ENCODE assay signal across 9 cellular contexts in genomic region chr7:2521952-2522591, GRCh38. TPM values are rescaled to one million over a fixed set of nuclear protein-coding genes. Genes with fewer than 3 reads are reported as not detected.
DNase-seq lines count a peak whose midpoint lies in the region; TF ChIP-seq lines count a peak whose summit lies in the region.
"Had no signal": no experiment of that assay in that cellular context is flagged by ENCODE, and none has a peak within 500 bp of the region (broad histone marks: within the 10 kb centered on the region; RNA-seq: fewer than 3 reads in every experiment).

No MANE protein-coding gene starts in this region.

- no TSS peak for BruUV-seq in PC-9 (replicated peaks; lab: Mats Ljungman, UMichigan)

- no peaks in the 10 kb centered on the region for H3K9me2 ChIP-seq in PC-9 (ENCODE audit: insufficient read depth)

- no peaks in the 10 kb centered on the region for H3K36me3 ChIP-seq in PC-9 (ENCODE audit: low read depth)
- H3K36me3 ChIP-seq in iPS-18a (ENCODE audit: control insufficient read depth, low read depth, low read length) = peaks cover 17% of the 10 kb centered on the region

- H3K4me1 ChIP-seq in PC-9 (replicated peaks; ENCODE audit: insufficient read depth) (peaks cover 71% of the 10 kb centered on the region), iPS-18a (ENCODE audit: control insufficient read depth, low read depth, low read length) (peaks cover 56% of the 10 kb centered on the region)

- no peaks in the 10 kb centered on the region for H3K27me3 ChIP-seq in PC-9 (ENCODE audit: insufficient read depth, low read depth)
- peaks cover 39% of the 10 kb centered on the region for H3K27me3 ChIP-seq in iPS-18a (ENCODE audit: control insufficient read depth, insufficient read depth, low read length)

- H3K9me3 ChIP-seq in PC-9 (ENCODE audit: insufficient read depth, low read depth) (no peaks in the 10 kb centered on the region), iPS-18a (ENCODE audit: control insufficient read depth, low read depth, low read length) (no peaks in the 10 kb centered on the region)

- H2AFZ ChIP-seq in PC-9 = no peak overlapping the region

- CTCF ChIA-PET in PC-9 (lab: Charles Lee) = interaction anchor here (0.6 kb wide), 2 partner anchors 87 to 1436 kb away, joined by 5 to 7 read pairs; no protein-coding TSS in a partner anchor

- H3F3A ChIP-seq in PC-9 (ENCODE audit: insufficient read depth, low read depth) = peaks cover 34% of the 10 kb centered on the region

- H3K27ac ChIP-seq in PC-9 (no peak overlapping the region), iPS-18a (ENCODE audit: low read length) (no peak overlapping the region)
- H3K27ac ChIP-seq: KMS-11 had no signal

- H3K4me3 ChIP-seq in PC-9 = peak overlapping the region; percentile 37; the same call in 1 of the 2 replicates
- peak overlapping the region; percentile 67 for H3K4me3 ChIP-seq in iPS-18a (ENCODE audit: low read length)

- H3K79me2 ChIP-seq in PC-9 (ENCODE audit: low read depth) = peaks cover 13% of the 10 kb centered on the region

- intact Hi-C loops in PC-9 (cut with micrococcal nuclease; ENCODE audit: unreplicated experiment) = loop anchor here (1.0 to 10.0 kb wide), 6 partner anchors 8 to 987 kb away; partner anchors contain the start of genes GRIFIN, MAFK, SNX8 and TTYH3

- no peak overlapping the region for H3K9ac ChIP-seq in iPS-18a (ENCODE audit: low read length)
- H3K9ac ChIP-seq: KMS-11 had no signal

- no peak for TF ChIP-seq CTCF in PC-9 (conservative IDR thresholded peaks at IDR 0.05)

- no peaks in the 10 kb centered on the region for H4K20me1 ChIP-seq in PC-9 (ENCODE audit: insufficient read depth)

- DNase-seq in ELR (ENCODE audit: low read depth) = peak; percentile 62
- peak in 1 of 2 experiments; percentile 57 for DNase-seq in PC-9
- peak; percentile 72 for DNase-seq in activated gamma-delta T cell treated with anti-CD3 and anti-CD28 coated beads, Interleukin-2, amount 50 U/mL, for 16 hours (ENCODE audit: low read depth)
- DNase-seq in stimulated activated CD4-positive, alpha-beta T cell treated with anti-CD3 and anti-CD28 coated beads, Interleukin-1b, Interleukin-23, amount 100 ng/mL, for 48 hours = peak; percentile 75
- DNase-seq in LoVo (ENCODE audit: low spot score) = no peak
- DNase-seq in NCI-H1048 (lab: John Stamatoyannopoulos, UW) = no peak
- no peak for DNase-seq in mesenteric fat pad (ENCODE audit: low spot score)

- POLR2A ChIA-PET in PC-9 (lab: Charles Lee; ENCODE audit: unreplicated experiment) = no interaction called here

- peak overlapping the region; percentile 77 for H3K4me2 ChIP-seq in PC-9
- H3K4me2 ChIP-seq: KMS-11 had no signal

RNA-seq across cellular contexts. Expression of gene LFNG, which starts 2.5 kb away (rescaled TPM):
- total RNA-seq in PC-9 (2021) (21.3 and 24.7 TPM in 2 replicates), mesenteric fat pad (43.8 TPM)

RNA-seq across cellular contexts. Expression of gene BRAT1, which starts 33.3 kb away (rescaled TPM):
- total RNA-seq in PC-9 (2021) (53.9 and 57.7 TPM in 2 replicates), mesenteric fat pad (29.8 TPM)

RNA-seq across cellular contexts. Expression of gene IQCE, which starts 36.7 kb away (rescaled TPM):
- 28.3 and 35.8 TPM in 2 replicates for total RNA-seq in PC-9 (2021)
- 14.4 TPM for total RNA-seq in mesenteric fat pad

RNA-seq across cellular contexts. Expression of gene GRIFIN, which starts 45.9 kb away (rescaled TPM):
- total RNA-seq in PC-9 (2021) (not detected in 2 replicates), mesenteric fat pad (not detected)

Comparison
In these comparisons a context has a peak if more than half of its experiments do, and no peak if none do; other contexts are left out.
1. DNase-seq: peak in ELR (single experiment), activated gamma-delta T cell treated with anti-CD3 and anti-CD28 coated beads, Interleukin-2, amount 50 U/mL, for 16 hours (single experiment) and stimulated activated CD4-positive, alpha-beta T cell treated with anti-CD3 and anti-CD28 coated beads, Interleukin-1b, Interleukin-23, amount 100 ng/mL, for 48 hours (single experiment); none in LoVo (single experiment), NCI-H1048 (single experiment) and mesenteric fat pad (single experiment).